7 cellular contexts compared by ENCODE assay signal in the genomic region with DNA sequence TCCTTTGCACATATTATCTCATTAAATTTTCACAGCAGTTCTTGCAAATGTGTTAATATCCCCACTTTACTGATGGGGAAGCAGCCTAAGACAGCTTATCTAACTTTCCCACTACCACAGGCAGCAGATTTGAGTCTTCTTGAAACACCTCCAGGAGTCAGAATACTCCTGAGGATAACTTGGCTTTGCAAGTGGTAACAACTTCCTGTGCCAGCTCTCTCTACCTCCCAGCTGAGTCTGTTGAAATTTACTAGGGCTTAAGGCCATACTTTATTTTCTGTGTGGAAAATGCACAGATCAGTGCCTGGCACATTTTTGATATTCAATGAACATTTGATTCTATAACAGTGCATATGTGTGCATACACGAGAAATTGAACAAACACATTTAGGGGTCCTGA.
"Had no signal": no experiment of that assay in that cellular context is flagged by ENCODE, and none has a peak within 500 bp of the region (broad histone marks: within the 10 kb centered on the region; RNA-seq: fewer than 3 reads in every experiment).

No MANE protein-coding gene starts in this region.

- H3K4me3 Mint-ChIP-seq: HFFc6, IgD-negative memory B cell had no signal

- H3K36me3 Mint-ChIP-seq: IgD-negative memory B cell had no signal

- H3K36me3 ChIP-seq: HAP-1 had no signal

- H3K27ac Mint-ChIP-seq: HFFc6, IgD-negative memory B cell had no signal

- DNase-seq: GM23248, HFFc6, KBM-7 had no signal

- H3K9me3 ChIP-seq: HAP-1 had no signal

- H3K9ac ChIP-seq: GM23248, KMS-11 had no signal

- H3K4me3 ChIP-seq: GM23248, HAP-1 had no signal

- H3K27ac ChIP-seq: GM23248, HL-60, KMS-11 had no signal

- H3K27me3 Mint-ChIP-seq: IgD-negative memory B cell had no signal

- H3K4me2 ChIP-seq: KMS-11 had no signal
